ENCODE assay signal across 8 cellular contexts in genomic region chr9:693460-694390, GRCh38.
DNase-seq lines count a peak whose midpoint lies in the region; ATAC-seq and TF ChIP-seq lines count a peak whose summit lies in the region.

No MANE protein-coding gene starts in this region.

- DNase-seq in choroid plexus epithelial cell (ENCODE audit: low read depth) = peak; percentile 80
- DNase-seq in right lobe of liver = no peak
- peak; percentile 79 for DNase-seq in stromal cell of bone marrow (ENCODE audit: low read depth)
- no peak for DNase-seq in activated naive CD4-positive, alpha-beta T cell treated with anti-CD3 and anti-CD28 coated beads for 36 hours
- no peak for DNase-seq in ecto neural progenitor cell (ENCODE audit: low spot score)
- DNase-seq in GM13976 (ENCODE audit: low spot score) = no peak

- no peaks in the 10 kb centered on the region for H3K27me3 ChIP-seq in HUES64 (ENCODE audit: insufficient read depth, low read length)
- no peaks in the 10 kb centered on the region for H3K27me3 ChIP-seq in right lobe of liver

- no peak overlapping the region for H3K27ac Mint-ChIP-seq in activated naive CD4-positive, alpha-beta T cell treated with anti-CD3 and anti-CD28 coated beads for 36 hours

- H3K4me3 Mint-ChIP-seq in activated naive CD4-positive, alpha-beta T cell treated with anti-CD3 and anti-CD28 coated beads for 36 hours = no peak overlapping the region

- ATAC-seq in right lobe of liver (peak; percentile 52 to 68 (median 66)), HG02938 (IDR thresholded peaks at IDR 0.05; ENCODE audit: unreplicated experiment) (no peak)

- in situ Hi-C loops in GM13976 (cut with MboI; ENCODE audit: low sequenced_read_pairs, unreplicated experiment) = no loop called here

- H3K36me3 ChIP-seq in HUES64 (ENCODE audit: insufficient read depth, low read length) = no peaks in the 10 kb centered on the region
- peaks cover 0 to 7% (median 0%) of the 10 kb centered on the region in 4 donors for H3K36me3 ChIP-seq in right lobe of liver

- H3K9ac ChIP-seq in HUES64 (ENCODE audit: low read depth, low read length) = peak overlapping the region; percentile 47; the same call in 1 of the 2 replicates

- WGBS in HUES64 = 50% methylated on average over 6 of the region's 6 CpGs
- WGBS in right lobe of liver (ENCODE audit: insufficient coverage, low coverage, low lambda C conversion rate, missing lambda C conversion rate) = 9% methylated on average over 6 of the region's 6 CpGs

- H3K9me3 ChIP-seq in HUES64 (ENCODE audit: insufficient read depth, low read depth, low read length) (no peaks in the 10 kb centered on the region), right lobe of liver (no peaks in the 10 kb centered on the region)

- H3K36me3 Mint-ChIP-seq in activated naive CD4-positive, alpha-beta T cell treated with anti-CD3 and anti-CD28 coated beads for 36 hours (ENCODE audit: low read depth) = no peaks in the 10 kb centered on the region

- H3K4me1 ChIP-seq in HUES64 (ENCODE audit: insufficient read depth, low read length) (peaks cover 41% of the 10 kb centered on the region), right lobe of liver (peaks cover 0 to 65% (median 19%) of the 10 kb centered on the region in 4 donors)

- peak overlapping the region; percentile 63 for H3K27ac ChIP-seq in HUES64 (ENCODE audit: low read depth, low read length)
- H3K27ac ChIP-seq in right lobe of liver = peak overlapping the region; percentile 41 to 84 (median 58)

- H3K4me3 ChIP-seq in HUES64 (ENCODE audit: low read length) (no peak overlapping the region), choroid plexus epithelial cell (ENCODE audit: low read depth, low read length) (no peak overlapping the region), right lobe of liver (peak overlapping the region in 2 of 3 donors; percentile 4 to 12)

- H3K4me1 Mint-ChIP-seq in activated naive CD4-positive, alpha-beta T cell treated with anti-CD3 and anti-CD28 coated beads for 36 hours (ENCODE audit: low read depth) = peaks cover 6% of the 10 kb centered on the region

- peak; percentile 43 for TF ChIP-seq POLR2A in right lobe of liver (IDR thresholded peaks at IDR 0.05)

- no peak for TF ChIP-seq CTCF in choroid plexus epithelial cell (conservative IDR thresholded peaks at IDR 0.05; ENCODE audit: low read depth, low read length)
- TF ChIP-seq CTCF in right lobe of liver (IDR thresholded peaks at IDR 0.05) = no peak
- TF ChIP-seq CTCF in GM13976 (IDR thresholded peaks at IDR 0.05; ENCODE audit: borderline replicate concordance, control extremely low read depth, extremely low read depth, insufficient read depth, missing control alignments) = no peak

- no peaks in the 10 kb centered on the region for H3K9me3 Mint-ChIP-seq in activated naive CD4-positive, alpha-beta T cell treated with anti-CD3 and anti-CD28 coated beads for 36 hours

- CTCF ChIA-PET in activated naive CD4-positive, alpha-beta T cell treated with anti-CD3 and anti-CD28 coated beads for 36 hours (lab: Charles Lee) = no interaction called here

- no peaks in the 10 kb centered on the region for H3K27me3 Mint-ChIP-seq in activated naive CD4-positive, alpha-beta T cell treated with anti-CD3 and anti-CD28 coated beads for 36 hours (ENCODE audit: low read depth)

- intact Hi-C loops in right lobe of liver (cut with DNase I) = no loop called here
- intact Hi-C loops in activated naive CD4-positive, alpha-beta T cell treated with anti-CD3 and anti-CD28 coated beads for 36 hours (cut with micrococcal nuclease) = loop anchor here (10.0 kb wide), 1 partner anchor 61 kb away; no protein-coding TSS in a partner anchor

Comparison
In these comparisons a context has a peak if more than half of its experiments do, and no peak if none do; other contexts are left out.
1. H3K4me3 ChIP-seq: peak in right lobe of liver (2 of 3); none in HUES64 (single experiment) and choroid plexus epithelial cell (single experiment).
2. DNase-seq: peak in choroid plexus epithelial cell (single experiment) and stromal cell of bone marrow (single experiment); none in right lobe of liver (0 of 3), activated naive CD4-positive, alpha-beta T cell treated with anti-CD3 and anti-CD28 coated beads for 36 hours (single experiment), ecto neural progenitor cell (single experiment) and GM13976 (single experiment).